In genomic region chr4:139876328-139876941, GRCh38 we compare ENCODE assay signal across 18 cellular contexts.
DNase-seq lines count a peak whose midpoint lies in the region; ATAC-seq and TF ChIP-seq lines count a peak whose summit lies in the region.
"Had no signal": no experiment of that assay in that cellular context is flagged by ENCODE, and none has a peak within 500 bp of the region (broad histone marks: within the 10 kb centered on the region; RNA-seq: fewer than 3 reads in every experiment).

No MANE protein-coding gene starts in this region.

- no peak overlapping the region for H3K27ac ChIP-seq in prostate gland
- H3K27ac ChIP-seq: Peyer's patch had no signal

- peak in 2 of 4 experiments; percentile 13 to 17 for TF ChIP-seq CTCF in prostate gland (IDR thresholded peaks at IDR 0.05)

- H3K4me1 ChIP-seq in prostate gland (replicated peaks), result peaks cover 7% of the 10 kb centered on the region

- H3K27me3 ChIP-seq in prostate gland (replicated peaks; ENCODE audit: insufficient read depth), result no peaks in the 10 kb centered on the region
- H3K27me3 ChIP-seq: esophagus muscularis mucosa, Peyer's patch, stomach had no signal

- H3K36me3 ChIP-seq in prostate gland, result no peaks in the 10 kb centered on the region
- H3K36me3 ChIP-seq: esophagus muscularis mucosa, Peyer's patch, stomach had no signal

- intact Hi-C loops in left ventricle myocardium superior (cut with micrococcal nuclease) (no loop called here), prostate gland (cut with DNase I) (no loop called here)

- H3K9me3 ChIP-seq in prostate gland, result no peaks in the 10 kb centered on the region
- H3K9me3 ChIP-seq: esophagus muscularis mucosa, Peyer's patch, stomach had no signal

- DNase-seq in activated CD4-positive, alpha-beta T cell treated with anti-CD3 and anti-CD28 coated beads for 48 hours, result peak; percentile 14
- no peak for DNase-seq in activated CD4-positive, alpha-beta T cell treated with anti-CD3 and anti-CD28 coated beads, Interleukin-2, amount 50 U/mL, for 4 hours
- DNase-seq in left ventricle myocardium superior (no peak), prostate gland (ENCODE audit: low spot score) (peak; percentile 9), NCI-H226 (no peak), DMS53 treated with DMSO at 0.1 percent for 48 hours (lab: John Stamatoyannopoulos, UW; ENCODE audit: unreplicated experiment) (no peak), putamen (ENCODE audit: low spot score) (no peak)
- DNase-seq: activated CD4-positive, alpha-beta T cell treated with anti-CD3 and anti-CD28 coated beads, Interleukin-2, amount 50 U/mL, for 1 hour; activated gamma-delta T cell treated with Interleukin-2 at 50 U/mL for 16 hours; AML-193; central memory CD4-positive, alpha-beta T cell; Kasumi-1; midbrain; Peyer's patch; stomach; T-helper 17 cell had no signal

- H3K4me3 ChIP-seq in prostate gland, result no peak overlapping the region
- H3K4me3 ChIP-seq: esophagus muscularis mucosa, Peyer's patch, stomach had no signal

- TF ChIP-seq POLR2A in prostate gland (IDR thresholded peaks at IDR 0.05), result no peak

- 34% methylated on average over 5 of the region's 5 CpGs for WGBS in prostate gland

- peak; percentile 53; the same call in 2 of the 3 replicates for ATAC-seq in SK-N-SH treated with all-trans-retinoic acid at 6 μM for 48 hours
- ATAC-seq in left ventricle myocardium superior, result peak; percentile 74
- ATAC-seq: T-helper 17 cell had no signal

TF ChIP-seq in SK-N-SH treated with all-trans-retinoic acid at 6 μM for 48 hours, 23 proteins besides CTCF, POLR2A, EP300 and RAD21:
- TF ChIP-seq ZNF565 (CRISPR knock-in tag; conservative IDR thresholded peaks at IDR 0.05; ENCODE audit: low read depth) (no peak), GLIS3 (CRISPR knock-in tag; IDR thresholded peaks at IDR 0.05) (no peak)

Comparison
In these comparisons a context has a peak if more than half of its experiments do, and no peak if none do; other contexts are left out.
1. DNase-seq: peak in activated CD4-positive, alpha-beta T cell treated with anti-CD3 and anti-CD28 coated beads for 48 hours (single experiment) and prostate gland (single experiment); none in activated CD4-positive, alpha-beta T cell treated with anti-CD3 and anti-CD28 coated beads, Interleukin-2, amount 50 U/mL, for 4 hours (0 of 2), left ventricle myocardium superior (single experiment), NCI-H226 (single experiment), DMS53 treated with DMSO at 0.1 percent for 48 hours (single experiment) and putamen (single experiment).